ENCODE assay signal across 15 cellular contexts in genomic region chr21:41673596-41674335, GRCh38.
DNase-seq lines count a peak whose midpoint lies in the region; ATAC-seq and TF ChIP-seq lines count a peak whose summit lies in the region.
"Had no signal": no experiment of that assay in that cellular context is flagged by ENCODE, and none has a peak within 500 bp of the region (broad histone marks: within the 10 kb centered on the region; RNA-seq: fewer than 3 reads in every experiment).

No MANE protein-coding gene starts in this region.

- no peaks in the 10 kb centered on the region for H4K20me1 ChIP-seq in GM23338 (replicated peaks; ENCODE audit: insufficient read depth)

- H3K36me3 Mint-ChIP-seq in GM23338 (ENCODE audit: low read depth), result no peaks in the 10 kb centered on the region
- H3K36me3 Mint-ChIP-seq in chondrocyte (ENCODE audit: low read depth), result no peaks in the 10 kb centered on the region
- H3K36me3 Mint-ChIP-seq: CD8-positive, alpha-beta T cell had no signal

- TF ChIP-seq CTCF in GM23338 (conservative IDR thresholded peaks at IDR 0.05; ENCODE audit: low read depth in 2 of 2) (no peak), chondrocyte (IDR thresholded peaks at IDR 0.05) (no peak), left lung (IDR thresholded peaks at IDR 0.05) (no peak)

- intact Hi-C loops in left lung (cut with DNase I), result no loop called here

- H3K4me3 Mint-ChIP-seq in GM23338, result no peak overlapping the region
- no peak overlapping the region for H3K4me3 Mint-ChIP-seq in chondrocyte (ENCODE audit: unreplicated experiment)
- H3K4me3 Mint-ChIP-seq: CD8-positive, alpha-beta T cell had no signal

- no peaks in the 10 kb centered on the region for H3F3A ChIP-seq in GM23338 (replicated peaks; ENCODE audit: low read depth)

- H3K9me2 ChIP-seq in GM23338 (ENCODE audit: insufficient read depth), result no peaks in the 10 kb centered on the region

- ATAC-seq in GM23338 (no peak), left lung (no peak)
- ATAC-seq: CD8-positive, alpha-beta T cell had no signal

- H2AFZ ChIP-seq in GM23338, result no peak overlapping the region

- H3K27me3 Mint-ChIP-seq in GM23338 (ENCODE audit: insufficient read depth, low read depth, poor library complexity) (peaks cover 12% of the 10 kb centered on the region), chondrocyte (ENCODE audit: low read depth) (no peaks in the 10 kb centered on the region)

- DNase-seq in GM23338 (ENCODE audit: low spot score), result no peak
- peak; percentile 50 for DNase-seq in LHCN-M2 (ENCODE audit: low read depth)
- peak; percentile 30 for DNase-seq in chondrocyte (ENCODE audit: low spot score)
- no peak for DNase-seq in left lung
- DNase-seq in globus pallidus (ENCODE audit: low spot score), result no peak
- no peak for DNase-seq in HEK293T (ENCODE audit: extremely low spot score)
- DNase-seq: CD8-positive, alpha-beta T cell; Karpas-422; NCI-H1417 treated with DMSO at 0.1 percent for 48 hours; NCI-H2081; NCI-H2227 treated with DMSO at 0.1 percent for 48 hours; NCI-H524 treated with DMSO at 0.1 percent for 48 hours; NK-92 treated with Interleukin-12 subunit alpha and Interleukin-12 subunit beta, amount 100 ng/mL, for 24 hours; OCI-M1 had no signal

- H3K36me3 ChIP-seq in GM23338 (ENCODE audit: insufficient read depth), result no peaks in the 10 kb centered on the region
- H3K36me3 ChIP-seq in skeletal muscle satellite cell (ENCODE audit: insufficient read depth, low read length), result no peaks in the 10 kb centered on the region
- H3K36me3 ChIP-seq in left lung, result no peaks in the 10 kb centered on the region

- H3K4me3 ChIP-seq in GM23338, result no peak overlapping the region
- no peak overlapping the region for H3K4me3 ChIP-seq in skeletal muscle satellite cell (ENCODE audit: low read length)
- H3K4me3 ChIP-seq in left lung, result no peak overlapping the region

- no peak overlapping the region for H3K27ac ChIP-seq in GM23338 (ENCODE audit: low read depth)
- H3K27ac ChIP-seq in left lung, result no peak overlapping the region

- peaks cover 18% of the 10 kb centered on the region for H3K4me1 Mint-ChIP-seq in GM23338
- H3K4me1 Mint-ChIP-seq in chondrocyte (ENCODE audit: low read depth), result peaks cover 39% of the 10 kb centered on the region

- H3K27me3 ChIP-seq in GM23338 (ENCODE audit: insufficient read depth) (no peaks in the 10 kb centered on the region), skeletal muscle satellite cell (ENCODE audit: control insufficient read depth, insufficient read depth, low read length) (peaks cover 8% of the 10 kb centered on the region), left lung (peaks cover 0 to 12% of the 10 kb centered on the region in 2 donors)

- POLR2A ChIA-PET in HEK293T (lab: Yijun Ruan, JAX), result no interaction called here

- no peaks in the 10 kb centered on the region for H3K79me2 ChIP-seq in GM23338 (replicated peaks; ENCODE audit: insufficient read depth)

- H3K4me2 ChIP-seq in GM23338 (peak overlapping the region; percentile 38), skeletal muscle satellite cell (ENCODE audit: low read length) (peak overlapping the region; percentile 4)

- H3K27ac Mint-ChIP-seq in GM23338 (no peak overlapping the region), chondrocyte (ENCODE audit: unreplicated experiment) (no peak overlapping the region)
- H3K27ac Mint-ChIP-seq: CD8-positive, alpha-beta T cell had no signal

- H3K9me3 ChIP-seq in skeletal muscle satellite cell (replicated peaks; ENCODE audit: low read length) (no peaks in the 10 kb centered on the region), left lung (no peaks in the 10 kb centered on the region)

- no peaks in the 10 kb centered on the region; the same call in 1 of the 3 replicates for H3K9me3 Mint-ChIP-seq in GM23338
- peaks cover 3% of the 10 kb centered on the region for H3K9me3 Mint-ChIP-seq in chondrocyte (ENCODE audit: low read depth)
- H3K9me3 Mint-ChIP-seq: CD8-positive, alpha-beta T cell had no signal

- H3K9ac ChIP-seq in skeletal muscle satellite cell (ENCODE audit: low read depth, low read length), result no peak overlapping the region

- CTCF ChIA-PET in HEK293T (lab: Yijun Ruan, JAX), result interaction anchor here (0.6 to 1.0 kb wide), 2 partner anchors 42 to 61 kb away, joined by 3 read pairs; no protein-coding TSS in a partner anchor

- H3K4me1 ChIP-seq in GM23338 (ENCODE audit: insufficient read depth) (peaks cover 14% of the 10 kb centered on the region), skeletal muscle satellite cell (ENCODE audit: control insufficient read depth, insufficient read depth, low read length) (peaks cover 5% of the 10 kb centered on the region), left lung (no peaks in the 10 kb centered on the region)

TF ChIP-seq in GM23338, 12 proteins besides CTCF, POLR2A, EP300 and RAD21 (continues in another document):
- TF ChIP-seq STAT1 (IDR thresholded peaks at IDR 0.05; ENCODE audit: unreplicated experiment) (no peak), REST (IDR thresholded peaks at IDR 0.05; ENCODE audit: unreplicated experiment) (no peak), EZH2phosphoT487 (IDR thresholded peaks at IDR 0.05; ENCODE audit: unreplicated experiment) (no peak), JUNB (IDR thresholded peaks at IDR 0.05; ENCODE audit: unreplicated experiment) (no peak), EZH2 (IDR thresholded peaks at IDR 0.05; ENCODE audit: low read depth, unreplicated experiment) (no peak), ZNF331 (CRISPR knock-in tag; IDR thresholded peaks at IDR 0.05; ENCODE audit: low read depth) (no peak), POLR2AphosphoS5 (IDR thresholded peaks at IDR 0.05; ENCODE audit: low read depth) (no peak)

TF ChIP-seq in HEK293T, 16 proteins besides CTCF, POLR2A, EP300 and RAD21:
- TF ChIP-seq CTBP1 (IDR thresholded peaks at IDR 0.05; ENCODE audit: borderline replicate concordance), result no peak
- TF ChIP-seq FOXM1 (IDR thresholded peaks at IDR 0.05; ENCODE audit: borderline replicate concordance), result no peak
- TF ChIP-seq FOXA1 (IDR thresholded peaks at IDR 0.05), result no peak
- no peak for TF ChIP-seq SP1 (IDR thresholded peaks at IDR 0.05)
- no peak for TF ChIP-seq NFRKB (IDR thresholded peaks at IDR 0.05)
- TF ChIP-seq TARDBP (IDR thresholded peaks at IDR 0.05), result no peak
- TF ChIP-seq, protein P1, sequence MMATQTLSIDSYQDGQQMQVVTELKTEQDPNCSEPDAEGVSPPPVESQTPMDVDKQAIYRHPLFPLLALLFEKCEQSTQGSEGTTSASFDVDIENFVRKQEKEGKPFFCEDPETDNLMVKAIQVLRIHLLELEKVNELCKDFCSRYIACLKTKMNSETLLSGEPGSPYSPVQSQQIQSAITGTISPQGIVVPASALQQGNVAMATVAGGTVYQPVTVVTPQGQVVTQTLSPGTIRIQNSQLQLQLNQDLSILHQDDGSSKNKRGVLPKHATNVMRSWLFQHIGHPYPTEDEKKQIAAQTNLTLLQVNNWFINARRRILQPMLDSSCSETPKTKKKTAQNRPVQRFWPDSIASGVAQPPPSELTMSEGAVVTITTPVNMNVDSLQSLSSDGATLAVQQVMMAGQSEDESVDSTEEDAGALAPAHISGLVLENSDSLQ (IDR thresholded peaks at IDR 0.05), result no peak
- no peak for TF ChIP-seq LEF1 (IDR thresholded peaks at IDR 0.05; ENCODE audit: borderline replicate concordance)
TF ChIP-seq in HEK293T: peak in this region for 0.

Comparison
In these comparisons a context has a peak if more than half of its experiments do, and no peak if none do; other contexts are left out.
1. DNase-seq: peak in LHCN-M2 (single experiment) and chondrocyte (single experiment); none in GM23338 (single experiment), left lung (0 of 2), globus pallidus (single experiment) and HEK293T (single experiment).